In the genomic region with DNA sequence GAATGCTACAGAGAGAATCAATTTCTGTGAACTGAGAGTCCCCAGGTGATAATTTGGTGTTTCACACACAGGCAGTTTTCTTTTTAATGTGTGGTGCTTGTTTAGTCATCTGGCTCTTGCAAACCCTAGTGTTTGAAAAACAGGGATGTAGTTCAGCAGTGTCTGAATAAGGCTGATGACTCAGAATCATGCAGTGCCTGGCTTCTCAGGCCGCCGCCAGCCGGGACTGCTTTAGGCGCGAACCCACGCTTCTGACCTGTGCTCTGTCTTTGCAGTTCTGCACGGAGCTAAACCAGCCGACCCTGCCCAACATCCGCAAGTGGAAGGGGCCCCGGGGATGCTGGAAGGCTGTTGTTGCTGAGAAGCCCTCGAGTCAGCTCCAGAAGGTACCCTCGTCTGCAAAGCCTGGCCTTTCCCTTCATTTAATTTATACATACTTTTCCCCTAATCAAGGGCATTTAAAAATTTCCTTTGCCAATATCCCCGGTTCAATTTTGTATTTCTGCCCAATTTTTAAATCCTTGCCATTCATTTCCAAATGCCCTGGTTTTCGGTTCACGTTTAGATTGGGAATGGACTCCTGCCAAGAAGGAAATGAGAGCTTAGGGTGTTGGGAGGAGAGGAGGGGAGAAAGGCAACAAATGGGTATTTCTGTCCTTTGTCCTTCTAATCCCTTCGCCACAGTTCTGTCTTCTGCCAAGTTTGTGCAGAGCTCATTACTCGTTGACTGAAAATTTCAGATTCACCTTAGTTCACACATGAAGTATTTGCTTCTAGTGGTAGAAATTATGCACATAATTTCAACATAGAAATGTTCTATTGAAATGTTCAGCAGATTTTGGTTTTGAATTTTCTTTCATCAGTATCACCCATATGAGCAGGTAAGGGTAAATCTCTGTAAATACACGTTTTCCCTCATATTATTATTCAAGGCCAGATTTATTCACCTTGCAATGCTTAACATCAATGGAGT, we compare ENCODE assay signal across 8 cellular contexts.
A peak's percentile ranks its signal among the peaks of the same experiment; 100 is the strongest.
DNase-seq lines count a peak whose midpoint lies in the region; ATAC-seq and TF ChIP-seq lines count a peak whose summit lies in the region.

No MANE protein-coding gene starts in this region.

- H3F3A ChIP-seq in SU-DHL-6 (ENCODE audit: insufficient read depth) (peaks cover 73% of the 10 kb centered on the region), neural cell (ENCODE audit: insufficient read depth, low read length, poor library complexity, severe bottlenecking) (no peaks in the 10 kb centered on the region)

- no peaks in the 10 kb centered on the region for H3K9me2 ChIP-seq in SU-DHL-6 (replicated peaks; ENCODE audit: insufficient read depth, low read length)
- H3K9me2 ChIP-seq in neural cell (ENCODE audit: insufficient read depth, low read length), result no peaks in the 10 kb centered on the region

- H3K27ac Mint-ChIP-seq in activated CD8-positive, alpha-beta memory T cell treated with anti-CD3 and anti-CD28 coated beads, Interleukin-2, amount 10 ng/mL, durations not matched to agents 7 days and 5 days, result no peak overlapping the region

- peak overlapping the region; percentile 34 for H3K4me3 ChIP-seq in HUES48 (ENCODE audit: low read depth, low read length)
- H3K4me3 ChIP-seq in SU-DHL-6 (ENCODE audit: insufficient read depth, low read length, poor library complexity, severe bottlenecking), result no peak overlapping the region
- no peak overlapping the region for H3K4me3 ChIP-seq in fibroblast of villous mesenchyme (ENCODE audit: low read depth, low read length)
- H3K4me3 ChIP-seq in neural cell (ENCODE audit: low read length), result peak overlapping the region; percentile 18

- H3K4me2 ChIP-seq in SU-DHL-6 (ENCODE audit: low read depth, low read length, poor library complexity, severe bottlenecking) (peak overlapping the region; percentile 46), neural cell (ENCODE audit: low read length) (no peak overlapping the region)

- H3K27me3 Mint-ChIP-seq in activated CD8-positive, alpha-beta memory T cell treated with anti-CD3 and anti-CD28 coated beads, Interleukin-2, amount 10 ng/mL, durations not matched to agents 7 days and 5 days, result peaks cover 19% of the 10 kb centered on the region

- peaks cover 78% of the 10 kb centered on the region for H3K4me1 ChIP-seq in HUES48 (ENCODE audit: control insufficient read depth, insufficient read depth, low read length)

- ATAC-seq in activated CD8-positive, alpha-beta memory T cell treated with anti-CD3 and anti-CD28 coated beads, Interleukin-2, amount 10 ng/mL, durations not matched to agents 7 days and 5 days, result peak; percentile 56
- no peak for ATAC-seq in HG02973 (IDR thresholded peaks at IDR 0.05; ENCODE audit: unreplicated experiment)

- peak overlapping the region; percentile 100 for H3K27ac ChIP-seq in HUES48 (ENCODE audit: low read depth, low read length)
- peak overlapping the region; percentile 91 for H3K27ac ChIP-seq in SU-DHL-6 (ENCODE audit: low read depth, low read length)
- H3K27ac ChIP-seq in neural cell (ENCODE audit: low read length), result no peak overlapping the region

- TF ChIP-seq CTCF in SU-DHL-6 (IDR thresholded peaks at IDR 0.05; ENCODE audit: insufficient read depth, low read length, poor library complexity, severe bottlenecking) (no peak), fibroblast of villous mesenchyme (IDR thresholded peaks at IDR 0.05; ENCODE audit: insufficient read depth, low read depth, low read length) (no peak), neural cell (IDR thresholded peaks at IDR 0.05; ENCODE audit: poor library complexity, severe bottlenecking) (no peak)

- peak; percentile 52 for DNase-seq in activated CD8-positive, alpha-beta memory T cell treated with anti-CD3 and anti-CD28 coated beads, Interleukin-2, amount 10 ng/mL, durations not matched to agents 7 days and 5 days
- no peak for DNase-seq in activated CD8-positive, alpha-beta memory T cell treated with anti-CD3 and anti-CD28 coated beads for 24 hours
- DNase-seq in fibroblast of villous mesenchyme (ENCODE audit: low read depth) (peak; percentile 94), NCI-H524 treated with DMSO at 0.1 percent for 48 hours (lab: John Stamatoyannopoulos, UW) (no peak)

- peaks cover 63% of the 10 kb centered on the region for H3K4me1 Mint-ChIP-seq in activated CD8-positive, alpha-beta memory T cell treated with anti-CD3 and anti-CD28 coated beads, Interleukin-2, amount 10 ng/mL, durations not matched to agents 7 days and 5 days

- H3K27me3 ChIP-seq in HUES48 (ENCODE audit: control insufficient read depth, insufficient read depth, low read length), result no peaks in the 10 kb centered on the region
- H3K27me3 ChIP-seq in SU-DHL-6 (ENCODE audit: low read length), result no peaks in the 10 kb centered on the region
- no peaks in the 10 kb centered on the region for H3K27me3 ChIP-seq in neural cell (ENCODE audit: insufficient read depth, low read depth, low read length)

- H3K9ac ChIP-seq in HUES48 (ENCODE audit: low read depth, low read length), result peak overlapping the region; percentile 55
- H3K9ac ChIP-seq in SU-DHL-6 (ENCODE audit: low read length), result peak overlapping the region; percentile 50
- H3K9ac ChIP-seq in neural cell (ENCODE audit: low read length), result no peak overlapping the region

- no peak for TF ChIP-seq RAD21 in neural cell (conservative IDR thresholded peaks at IDR 0.05)

- H2AFZ ChIP-seq in SU-DHL-6 (ENCODE audit: low read depth, low read length, severe bottlenecking) (peak overlapping the region; percentile 0), neural cell (ENCODE audit: low read depth, low read length) (no peak overlapping the region)

- no peaks in the 10 kb centered on the region for H3K36me3 ChIP-seq in HUES48 (ENCODE audit: control insufficient read depth, insufficient read depth, low read length)
- no peaks in the 10 kb centered on the region for H3K36me3 ChIP-seq in SU-DHL-6 (ENCODE audit: low read length)
- H3K36me3 ChIP-seq in neural cell (ENCODE audit: insufficient read depth, low read length), result no peaks in the 10 kb centered on the region

- H4K20me1 ChIP-seq in SU-DHL-6 (ENCODE audit: low read depth, low read length) (no peaks in the 10 kb centered on the region), neural cell (ENCODE audit: insufficient read depth) (no peaks in the 10 kb centered on the region)

- H3K9me3 ChIP-seq in HUES48 (ENCODE audit: control insufficient read depth, insufficient read depth, low read length) (no peaks in the 10 kb centered on the region), SU-DHL-6 (ENCODE audit: insufficient read depth, low read length) (no peaks in the 10 kb centered on the region), neural cell (ENCODE audit: low read length) (no peaks in the 10 kb centered on the region)

- H3K9me3 Mint-ChIP-seq in activated CD8-positive, alpha-beta memory T cell treated with anti-CD3 and anti-CD28 coated beads, Interleukin-2, amount 10 ng/mL, durations not matched to agents 7 days and 5 days (ENCODE audit: low read depth), result no peaks in the 10 kb centered on the region

- CTCF ChIA-PET in activated CD8-positive, alpha-beta memory T cell treated with anti-CD3 and anti-CD28 coated beads, Interleukin-2, amount 10 ng/mL, durations not matched to agents 7 days and 5 days (lab: Charles Lee), result interaction anchor here (0.9 to 1.2 kb wide), 5 partner anchors 9 to 657 kb away, joined by 3 to 4 read pairs (median 3); no protein-coding TSS in a partner anchor

- H3K79me2 ChIP-seq in SU-DHL-6 (ENCODE audit: insufficient read depth, low read length), result peaks cover 38% of the 10 kb centered on the region
- no peaks in the 10 kb centered on the region for H3K79me2 ChIP-seq in neural cell (replicated peaks; ENCODE audit: insufficient read depth, low read length)

- TF ChIP-seq EP300 in neural cell (conservative IDR thresholded peaks at IDR 0.05; ENCODE audit: poor library complexity, severe bottlenecking), result no peak

- no peaks in the 10 kb centered on the region for H3K36me3 Mint-ChIP-seq in activated CD8-positive, alpha-beta memory T cell treated with anti-CD3 and anti-CD28 coated beads, Interleukin-2, amount 10 ng/mL, durations not matched to agents 7 days and 5 days

- H3K4me3 Mint-ChIP-seq in activated CD8-positive, alpha-beta memory T cell treated with anti-CD3 and anti-CD28 coated beads, Interleukin-2, amount 10 ng/mL, durations not matched to agents 7 days and 5 days, result no peak overlapping the region

TF ChIP-seq in neural cell, 6 proteins besides CTCF, POLR2A, EP300 and RAD21:
- no peak for TF ChIP-seq POLR2AphosphoS5 (IDR thresholded peaks at IDR 0.05)
- TF ChIP-seq EZH2 (IDR thresholded peaks at IDR 0.05; ENCODE audit: borderline replicate concordance, insufficient read depth, low read length, poor library complexity, severe bottlenecking), result no peak
- TF ChIP-seq TAF1 (IDR thresholded peaks at IDR 0.05; ENCODE audit: low read depth), result no peak
- TF ChIP-seq SMC3 (conservative IDR thresholded peaks at IDR 0.05; ENCODE audit: poor library complexity), result no peak
- peak; percentile 44 for TF ChIP-seq REST (IDR thresholded peaks at IDR 0.05; ENCODE audit: borderline replicate concordance)
- TF ChIP-seq MXI1 (conservative IDR thresholded peaks at IDR 0.05; ENCODE audit: poor library complexity, severe bottlenecking), result no peak

Comparison
In these comparisons a context has a peak if more than half of its experiments do, and no peak if none do; other contexts are left out.
1. DNase-seq: peak in activated CD8-positive, alpha-beta memory T cell treated with anti-CD3 and anti-CD28 coated beads, Interleukin-2, amount 10 ng/mL, durations not matched to agents 7 days and 5 days (single experiment) and fibroblast of villous mesenchyme (single experiment); none in activated CD8-positive, alpha-beta memory T cell treated with anti-CD3 and anti-CD28 coated beads for 24 hours (single experiment) and NCI-H524 treated with DMSO at 0.1 percent for 48 hours (single experiment).
2. H3K4me3 ChIP-seq: peak in HUES48 (single experiment) and neural cell (single experiment); none in SU-DHL-6 (single experiment) and fibroblast of villous mesenchyme (single experiment).